In genomic region chr2:85078536-85078935, GRCh38 we compare ENCODE assay signal across 28 cellular contexts.
"Had no signal": no experiment of that assay in that cellular context is flagged by ENCODE, and none has a peak within 500 bp of the region (broad histone marks: within the 10 kb centered on the region; RNA-seq: fewer than 3 reads in every experiment).

No MANE protein-coding gene starts in this region.

- H3K9me3 ChIP-seq: adrenal gland had no signal

- H3K36me3 ChIP-seq: adrenal gland, breast epithelium, SJCRH30 had no signal

- H3K4me1 ChIP-seq: adrenal gland, body of pancreas, breast epithelium, SJCRH30 had no signal

- H3K27ac ChIP-seq: adrenal gland, body of pancreas, breast epithelium, KMS-11, SJCRH30, SK-N-MC had no signal

- H3K4me2 ChIP-seq: KMS-11 had no signal

- DNase-seq: activated CD4-positive, alpha-beta memory T cell treated with anti-CD3 and anti-CD28 coated beads for 36 hours; activated CD4-positive, alpha-beta T cell treated with anti-CD3 and anti-CD28 coated beads for 36 hours; activated CD4-positive, alpha-beta T cell treated with anti-CD3 and anti-CD28 coated beads, Interleukin-2, amount 50 U/mL, for 1 hour; activated CD8-positive, alpha-beta memory T cell treated with anti-CD3 and anti-CD28 coated beads, Interleukin-2, amount 50 U/mL, for 4 hours; activated gamma-delta T cell treated with Interleukin-2 at 50 U/mL for 16 hours; activated naive CD4-positive, alpha-beta T cell treated with anti-CD3 and anti-CD28 coated beads for 36 hours; activated T-cell treated with anti-CD3 and anti-CD28 coated beads for 4 hours; activated T-cell treated with anti-CD3 and anti-CD28 coated beads, Interleukin-2, amount 50 U/mL, for 4 hours; adrenal gland; body of pancreas; MM.1S; NCI-H1092 treated with DMSO at 0.1 percent for 48 hours; NCI-H1436; NCI-H1694; NCI-H1930; NCI-H2081 treated with DMSO at 0.1 percent for 48 hours; NCI-H226; NCI-H446 treated with DMSO at 0.1 percent for 48 hours; NCI-H524; NCI-H69; SHP77; SJCRH30 had no signal

- ATAC-seq: activated CD4-positive, alpha-beta T cell treated with anti-CD3 and anti-CD28 coated beads for 36 hours; activated CD4-positive, CD25-positive, alpha-beta regulatory T cell treated with anti-CD3 and anti-CD28 coated beads, Interleukin-2, amount 50 U/mL, for 24 hours; activated naive CD4-positive, alpha-beta T cell treated with anti-CD3 and anti-CD28 coated beads, Interleukin-2, amount 50 U/mL, for 72 hours; activated T-cell treated with anti-CD3 and anti-CD28 coated beads, Interleukin-2, amount 50 U/mL, for 4 hours; body of pancreas; WTC11 had no signal

- H3K27me3 ChIP-seq: adrenal gland, body of pancreas, breast epithelium, SJCRH30 had no signal

- H3K9ac ChIP-seq: KMS-11 had no signal

- H3K4me3 ChIP-seq: adrenal gland, body of pancreas, breast epithelium, SJCRH30, SK-N-MC had no signal
